In the genomic region with DNA sequence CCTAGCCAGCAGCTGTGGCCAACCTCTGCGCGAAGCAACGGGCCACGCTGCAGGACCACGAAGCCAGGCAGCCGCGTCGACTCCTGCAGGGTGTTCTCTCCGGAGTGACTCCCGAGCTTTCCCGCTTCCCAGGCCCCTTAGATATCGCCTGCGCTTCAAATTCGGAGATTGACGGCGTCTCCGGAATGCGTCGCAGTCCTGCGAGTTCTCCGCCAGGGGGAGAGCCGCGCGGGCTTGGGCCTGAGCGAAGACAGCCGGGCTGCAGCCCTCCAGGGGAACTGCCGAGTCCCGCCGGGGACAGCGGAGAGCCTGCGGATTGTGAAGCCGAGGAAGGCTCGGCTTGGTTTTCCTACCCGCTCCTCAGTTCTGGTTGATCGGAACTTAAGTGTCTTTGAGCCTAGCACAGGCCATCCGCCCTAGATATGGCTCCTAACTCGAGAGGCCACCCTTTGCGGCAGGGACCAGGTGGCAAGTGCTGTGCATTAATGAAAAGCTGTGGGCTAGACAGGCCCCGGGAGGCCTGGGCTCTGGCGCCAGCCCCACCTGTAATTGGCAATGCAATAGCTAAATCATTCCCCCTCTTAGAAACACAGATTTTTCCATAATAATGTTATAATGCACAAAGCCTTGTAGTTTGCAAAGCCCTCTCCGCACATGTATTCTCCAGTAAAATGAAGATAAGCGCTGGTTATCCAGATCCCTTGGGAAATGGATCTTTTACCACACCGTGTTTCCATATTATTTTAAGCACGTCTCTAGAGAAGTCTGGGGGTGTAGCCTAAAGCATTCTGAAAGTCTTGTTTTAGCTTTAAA, we compare ENCODE assay signal across 8 cellular contexts. TPM values are rescaled to one million over a fixed set of nuclear protein-coding genes. Genes with fewer than 3 reads are reported as not detected.
DNase-seq lines count a peak whose midpoint lies in the region; ATAC-seq and TF ChIP-seq lines count a peak whose summit lies in the region.

No MANE protein-coding gene starts in this region.

- no peaks in the 10 kb centered on the region for H3K36me3 Mint-ChIP-seq in T-cell
- H3K36me3 Mint-ChIP-seq in progenitor cell of endocrine pancreas (ENCODE audit: insufficient read depth), result no peaks in the 10 kb centered on the region

- H3K4me3 ChIP-seq in GM12864 (ENCODE audit: low read depth, low read length), result peak overlapping the region; percentile 38

- H3K27ac Mint-ChIP-seq in T-cell (no peak overlapping the region), progenitor cell of endocrine pancreas (peak overlapping the region; percentile 50)

- H3K4me1 Mint-ChIP-seq in T-cell (peaks cover 20 to 36% (median 28%) of the 10 kb centered on the region in 3 donors), progenitor cell of endocrine pancreas (ENCODE audit: low read depth) (peaks cover 7% of the 10 kb centered on the region)

- H3K9me3 Mint-ChIP-seq in T-cell (no peaks in the 10 kb centered on the region), progenitor cell of endocrine pancreas (ENCODE audit: low read depth) (no peaks in the 10 kb centered on the region)

- TF ChIP-seq CTCF in GM12864 (IDR thresholded peaks at IDR 0.05; ENCODE audit: low read depth, low read length, missing control alignments) (peak; percentile 85), progenitor cell of endocrine pancreas (IDR thresholded peaks at IDR 0.05; ENCODE audit: unreplicated experiment) (peak; percentile 90)

- H3K27me3 Mint-ChIP-seq in T-cell (peaks cover 8 to 15% of the 10 kb centered on the region in 2 donors), progenitor cell of endocrine pancreas (peaks cover 2% of the 10 kb centered on the region)

- peak; percentile 19 for DNase-seq in GM12864 (ENCODE audit: low read depth)
- DNase-seq in NCI-H1105 (lab: John Stamatoyannopoulos, UW), result peak; percentile 78
- DNase-seq in T-cell, result peak in 33 of 34 experiments; percentile 39 to 78 (median 56)
- peak in 55 of 56 donors; percentile 28 to 90 (median 78) for DNase-seq in amygdala (lab: John Stamatoyannopoulos, UW)
- DNase-seq in left ventricle myocardium superior, result peak; percentile 90
- peak; percentile 83 for DNase-seq in progenitor cell of endocrine pancreas (ENCODE audit: low spot score, unreplicated experiment)
- peak; percentile 87 for DNase-seq in ureter (ENCODE audit: low spot score)

- POLR2A ChIA-PET in T-cell (lab: Charles Lee), result no interaction called here

- intact Hi-C loops in left ventricle myocardium superior (cut with micrococcal nuclease), result loop anchor here (10.0 kb wide), 1 partner anchor 82 kb away; no protein-coding TSS in a partner anchor

- H3K4me3 Mint-ChIP-seq in T-cell, result peak overlapping the region; percentile 82 to 88 (median 82)
- peak overlapping the region; percentile 76 for H3K4me3 Mint-ChIP-seq in progenitor cell of endocrine pancreas (ENCODE audit: low read depth)

- CTCF ChIA-PET in T-cell (lab: Charles Lee), result interaction anchor here (0.6 to 2.1 kb wide), 9 partner anchors 19 to 247 kb away, joined by 3 to 6 read pairs (median 3); a partner anchor contains a TSS

- ATAC-seq in HG02642 (IDR thresholded peaks at IDR 0.05; ENCODE audit: poor library complexity, unreplicated experiment), result peak; percentile 94
- ATAC-seq in T-cell (replicated peaks in 1 of 4), result peak; percentile 77 to 86 (median 85)
- peak; percentile 90 for ATAC-seq in left ventricle myocardium superior

RNA-seq across cellular contexts. Expression of a gene that starts 0.9 kb away (rescaled TPM):
- 1 to 10 TPM in 2 of 5 donors, under 1 TPM in 3; 0.51 to 1.8 (median 0.78) TPM for total RNA-seq in T-cell
- total RNA-seq in left ventricle myocardium superior, result 1.7 TPM
- total RNA-seq in progenitor cell of endocrine pancreas, result 1.8 and 1.9 TPM in 2 replicates
- total RNA-seq in ureter, result 21.1 TPM

Comparison
In these comparisons a context has a peak if more than half of its experiments do, and no peak if none do; other contexts are left out.
1. Peak in every context shown above with its lines: DNase-seq, ATAC-seq and H3K4me3 ChIP-seq.
2. DNase-seq: peak in every context shown above with its lines; median percentile 90 in left ventricle myocardium superior; 87 in ureter; 83 in progenitor cell of endocrine pancreas; 78 in NCI-H1105; 78 in amygdala; 56 in T-cell; 19 in GM12864.